ENCODE assay signal across 8 cellular contexts in the genomic region with DNA sequence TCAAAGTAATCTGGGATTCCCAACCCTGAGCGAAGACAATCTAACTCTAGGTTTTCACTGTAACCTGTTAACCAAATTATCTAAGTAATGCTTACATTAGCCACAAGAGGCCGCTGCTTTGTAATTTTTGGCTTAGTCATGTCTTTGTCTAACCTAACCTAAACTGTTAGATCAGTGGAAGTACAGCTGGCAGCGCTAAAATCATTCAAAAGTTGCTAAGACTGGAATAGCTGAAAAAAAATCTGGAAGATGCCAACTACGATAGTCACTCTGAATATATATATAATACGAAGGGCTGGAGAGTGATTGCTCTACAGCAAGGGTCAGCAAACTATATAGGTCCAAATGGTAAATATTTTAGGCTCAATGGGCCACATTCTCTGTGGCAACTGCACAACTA.
DNase-seq lines count a peak whose midpoint lies in the region; TF ChIP-seq lines count a peak whose summit lies in the region.

No MANE protein-coding gene starts in this region.

- no peaks in the 10 kb centered on the region for H3K9me3 Mint-ChIP-seq in brain
- no peaks in the 10 kb centered on the region for H3K9me3 Mint-ChIP-seq in immature natural killer cell

- peak; percentile 32 for DNase-seq in activated naive CD4-positive, alpha-beta T cell treated with Interleukin-2 at 50 U/mL for 16 hours
- no peak for DNase-seq in activated naive CD4-positive, alpha-beta T cell (lab: John Stamatoyannopoulos, UW)
- DNase-seq in H7 (peak; percentile 53), Kasumi-1 (lab: John Stamatoyannopoulos, UW) (peak; percentile 79 to 81), SK-MEL-5 (ENCODE audit: low read depth, low spot score) (peak; percentile 72), immature natural killer cell (peak; percentile 21 to 45 (median 39))
- DNase-seq in stimulated activated CD4-positive, alpha-beta T cell treated with anti-CD3 and anti-CD28 coated beads, Interleukin-1b, Interleukin-23, amount 100 ng/mL, for 1 hour (ENCODE audit: low read depth in 2 of 2), result peak; percentile 3 to 7

- peak; percentile 83 to 85 for TF ChIP-seq CTCF in brain (conservative IDR thresholded peaks at IDR 0.05)

- H3K27me3 Mint-ChIP-seq in brain, result no peaks in the 10 kb centered on the region
- H3K27me3 Mint-ChIP-seq in immature natural killer cell (ENCODE audit: low read depth in 3 of 3), result peaks cover 0 to 2% (median 0%) of the 10 kb centered on the region in 3 donors

- H3K36me3 ChIP-seq in H7 (replicated peaks; ENCODE audit: control insufficient read depth, insufficient read depth, low read length), result peaks cover 4% of the 10 kb centered on the region

- H3K4me1 Mint-ChIP-seq in brain (no peaks in the 10 kb centered on the region), immature natural killer cell (no peaks in the 10 kb centered on the region)

- H3K36me3 Mint-ChIP-seq in brain (peaks cover 15% of the 10 kb centered on the region), immature natural killer cell (peaks cover 18 to 27% (median 20%) of the 10 kb centered on the region in 3 donors)

- in situ Hi-C loops in SK-MEL-5 (cut with HindIII; ENCODE audit: low pct_unique_long_range_greater_than_20kb, low sequenced_read_pairs), result no loop called here

- H3K27ac Mint-ChIP-seq in brain (peak overlapping the region in 3 of 5 experiments; percentile 39 to 57 (median 45)), immature natural killer cell (peak overlapping the region in 1 of 6 donors; percentile 36)

- H3K4me3 ChIP-seq in H7 (ENCODE audit: insufficient read depth, low read depth, low read length), result no peak overlapping the region

- no peak overlapping the region for H3K4me3 Mint-ChIP-seq in brain
- H3K4me3 Mint-ChIP-seq in immature natural killer cell, result no peak overlapping the region

- H3K27me3 ChIP-seq in H7 (ENCODE audit: control insufficient read depth, insufficient read depth, low read length), result no peaks in the 10 kb centered on the region

Comparison
In these comparisons a context has a peak if more than half of its experiments do, and no peak if none do; other contexts are left out.
1. DNase-seq: peak in activated naive CD4-positive, alpha-beta T cell treated with Interleukin-2 at 50 U/mL for 16 hours (single experiment), H7 (single experiment), Kasumi-1 (2 of 2), SK-MEL-5 (single experiment), immature natural killer cell (3 of 3) and stimulated activated CD4-positive, alpha-beta T cell treated with anti-CD3 and anti-CD28 coated beads, Interleukin-1b, Interleukin-23, amount 100 ng/mL, for 1 hour (2 of 2); none in activated naive CD4-positive, alpha-beta T cell (0 of 4).